23 cellular contexts compared by ENCODE assay signal in the genomic region with DNA sequence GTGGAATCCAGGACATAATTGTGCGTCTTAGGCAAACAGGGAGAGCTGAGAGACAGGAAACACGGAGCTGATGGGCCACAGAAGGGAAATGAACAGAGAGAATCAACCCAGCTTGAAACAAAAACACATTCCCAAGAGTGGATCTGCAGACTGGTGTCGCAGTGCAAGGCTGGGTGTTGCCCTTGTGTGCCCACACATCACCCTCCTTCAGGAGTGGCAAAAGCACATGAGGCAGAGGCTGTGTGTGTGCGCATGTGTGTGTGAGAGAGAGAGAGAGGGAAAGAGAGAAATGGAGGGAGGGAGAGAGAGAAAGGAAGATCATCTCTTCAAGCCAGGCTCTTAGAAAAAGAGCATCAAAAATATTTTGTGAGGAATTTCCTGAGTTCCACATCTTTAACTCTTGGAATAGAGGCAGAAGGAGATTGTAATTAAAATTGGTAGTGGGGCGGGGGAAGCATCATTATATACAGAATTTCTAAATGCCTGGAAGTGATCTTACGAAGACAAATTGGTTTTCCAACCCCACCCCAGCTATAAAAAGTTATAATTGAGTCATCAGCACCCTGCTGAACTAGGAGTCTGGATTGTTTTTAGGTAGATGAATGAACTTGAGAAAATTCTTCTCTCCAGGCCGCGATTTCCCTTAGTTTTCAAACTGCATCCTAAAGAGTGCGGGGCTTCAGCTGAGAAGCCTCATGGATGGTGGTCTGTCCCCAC.
"Had no signal": no experiment of that assay in that cellular context is flagged by ENCODE, and none has a peak within 500 bp of the region (broad histone marks: within the 10 kb centered on the region; RNA-seq: fewer than 3 reads in every experiment).

No MANE protein-coding gene starts in this region.

- DNase-seq: Karpas-422, KG1, MG63, NCI-H1092, NCI-H1105 treated with DMSO at 0.1 percent for 48 hours, NCI-H1417 treated with DMSO at 0.1 percent for 48 hours, NCI-H146, NCI-H1694 treated with DMSO at 0.1 percent for 48 hours, NCI-H1930, NCI-H2081 treated with DMSO at 0.1 percent for 48 hours, NCI-H2171, NCI-H226, NCI-H446, NCI-H510A, NCI-H524 treated with DMSO at 0.1 percent for 48 hours, NCI-H69, NCI-H774, Right ventricle myocardium superior, RPMI8226, SIG-M5 had no signal

- H3K27ac ChIP-seq: HL-60, SJSA1, SK-N-MC had no signal
